Comparison of ENCODE assay signal across 23 cellular contexts in the genomic region with DNA sequence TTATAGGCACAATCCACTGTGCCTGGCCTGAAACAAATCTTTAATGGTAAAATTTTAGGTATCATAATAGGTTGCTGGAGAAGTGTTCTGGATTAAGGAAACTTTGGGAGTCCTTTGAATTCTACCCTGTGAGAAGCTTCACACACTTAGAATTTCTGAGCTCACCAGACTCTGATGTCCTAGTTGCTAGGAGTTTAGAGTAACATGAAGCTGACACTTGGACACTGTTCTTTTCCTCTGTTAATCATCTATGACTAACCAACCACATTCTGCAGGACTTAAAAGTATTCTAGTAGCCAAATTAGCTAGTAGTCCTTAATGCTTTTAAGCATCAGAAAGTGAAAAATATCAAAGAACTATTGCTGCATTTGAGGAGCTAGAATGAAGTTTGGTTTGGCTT. TPM values are rescaled to one million over a fixed set of nuclear protein-coding genes. Genes with fewer than 3 reads are reported as not detected.
A peak's percentile ranks its signal among the peaks of the same experiment; 100 is the strongest.
DNase-seq lines count a peak whose midpoint lies in the region; ATAC-seq and TF ChIP-seq lines count a peak whose summit lies in the region.
"Had no signal": no experiment of that assay in that cellular context is flagged by ENCODE, and none has a peak within 500 bp of the region (broad histone marks: within the 10 kb centered on the region; RNA-seq: fewer than 3 reads in every experiment).

No MANE protein-coding gene starts in this region.

- no peaks in the 10 kb centered on the region for H3K9me2 ChIP-seq in PC-9 (ENCODE audit: insufficient read depth)

- H3K4me1 ChIP-seq in PC-9 (replicated peaks; ENCODE audit: insufficient read depth): no peaks in the 10 kb centered on the region
- H3K4me1 ChIP-seq: heart left ventricle, right atrium auricular region, upper lobe of left lung had no signal

- H3K4me3 ChIP-seq in cardiac fibroblast (replicated peaks in 1 of 2; ENCODE audit: low read depth in 2 of 2, low read length in 2 of 2): no peak overlapping the region
- no peak overlapping the region for H3K4me3 ChIP-seq in PC-9
- H3K4me3 ChIP-seq: body of pancreas, heart left ventricle, right atrium auricular region, upper lobe of left lung had no signal

- CTCF ChIA-PET in T-cell (lab: Charles Lee): interaction anchor here in 1 of 2 donors (1.1 kb wide), 1 partner anchor 15 kb away, joined by 6 read pairs; no protein-coding TSS in a partner anchor
- CTCF ChIA-PET in PC-9 (lab: Charles Lee): interaction anchor here (1.0 kb wide), 1 partner anchor 16 kb away, joined by 6 read pairs; no protein-coding TSS in a partner anchor

- H3K4me3 Mint-ChIP-seq in HFFc6 (peak overlapping the region; percentile 71), T-cell (no peak overlapping the region)
- H3K4me3 Mint-ChIP-seq: activated B cell treated with CpG ODN at 0.5 μM for 24 hours; activated CD8-positive, alpha-beta memory T cell treated with anti-CD3 and anti-CD28 coated beads, Interleukin-2, amount 10 ng/mL, durations not matched to agents 7 days and 5 days; IgD-negative memory B cell; naive B cell; stimulated activated effector memory CD8-positive, alpha-beta T cell treated with anti-CD3 and anti-CD28 coated beads, Interleukin-12 subunit alpha, Interleukin-12 subunit beta, amount 100 ng/mL, for 72 hours had no signal

- H3K36me3 Mint-ChIP-seq in HFFc6 (ENCODE audit: low read depth): no peaks in the 10 kb centered on the region
- no peaks in the 10 kb centered on the region for H3K36me3 Mint-ChIP-seq in T-cell
- H3K36me3 Mint-ChIP-seq: activated CD8-positive, alpha-beta memory T cell treated with anti-CD3 and anti-CD28 coated beads, Interleukin-2, amount 10 ng/mL, durations not matched to agents 7 days and 5 days; naive B cell; stimulated activated effector memory CD8-positive, alpha-beta T cell treated with anti-CD3 and anti-CD28 coated beads, Interleukin-12 subunit alpha, Interleukin-12 subunit beta, amount 100 ng/mL, for 72 hours had no signal

- H3F3A ChIP-seq in PC-9 (ENCODE audit: insufficient read depth, low read depth): no peaks in the 10 kb centered on the region

- no peaks in the 10 kb centered on the region for H4K20me1 ChIP-seq in PC-9 (ENCODE audit: insufficient read depth)

- BruUV-seq in PC-9 (replicated peaks; lab: Mats Ljungman, UMichigan): no TSS peak

- H3K27ac Mint-ChIP-seq in HFFc6 (peak overlapping the region; percentile 99), T-cell (no peak overlapping the region)
- H3K27ac Mint-ChIP-seq: activated B cell treated with CpG ODN at 0.5 μM for 24 hours; activated CD8-positive, alpha-beta memory T cell treated with anti-CD3 and anti-CD28 coated beads, Interleukin-2, amount 10 ng/mL, durations not matched to agents 7 days and 5 days; IgD-negative memory B cell; naive B cell; stimulated activated effector memory CD8-positive, alpha-beta T cell treated with anti-CD3 and anti-CD28 coated beads, Interleukin-12 subunit alpha, Interleukin-12 subunit beta, amount 100 ng/mL, for 72 hours had no signal

- H3K36me3 ChIP-seq in PC-9 (ENCODE audit: low read depth): no peaks in the 10 kb centered on the region
- H3K36me3 ChIP-seq: heart left ventricle, right atrium auricular region, upper lobe of left lung had no signal

- TF ChIP-seq CTCF in HFFc6 (IDR thresholded peaks at IDR 0.05): no peak
- TF ChIP-seq CTCF in cardiac fibroblast (IDR thresholded peaks at IDR 0.05; ENCODE audit: low read depth, low read length): no peak
- no peak for TF ChIP-seq CTCF in PC-9 (conservative IDR thresholded peaks at IDR 0.05)

- H2AFZ ChIP-seq in PC-9: no peak overlapping the region

- POLR2A ChIA-PET in T-cell (lab: Charles Lee) (no interaction called here), PC-9 (lab: Charles Lee; ENCODE audit: unreplicated experiment) (no interaction called here)

- ATAC-seq in T-cell (replicated peaks in 1 of 4) (no peak), HG02763 (IDR thresholded peaks at IDR 0.05; ENCODE audit: unreplicated experiment) (no peak)
- ATAC-seq: activated CD8-positive, alpha-beta memory T cell treated with anti-CD3 and anti-CD28 coated beads, Interleukin-2, amount 10 ng/mL, durations not matched to agents 7 days and 5 days; body of pancreas; left colon; stimulated activated effector memory CD8-positive, alpha-beta T cell treated with anti-CD3 and anti-CD28 coated beads, Interleukin-12 subunit alpha, Interleukin-12 subunit beta, amount 100 ng/mL, for 72 hours had no signal

- DNase-seq in A172 (ENCODE audit: low spot score) (peak; percentile 60), HFFc6 (peak; percentile 90), cardiac fibroblast (ENCODE audit: low read depth in 2 of 2) (peak; percentile 58 to 85), kidney tubule cell (ENCODE audit: low spot score) (peak; percentile 85), NCI-H146 (lab: John Stamatoyannopoulos, UW) (no peak), T-cell (no peak), PC-9 (no peak)
- DNase-seq: activated B cell treated with CpG ODN at 0.5 μM for 24 hours; activated CD8-positive, alpha-beta memory T cell treated with anti-CD3 and anti-CD28 coated beads, Interleukin-2, amount 10 ng/mL, durations not matched to agents 7 days and 5 days; activated gamma-delta T cell treated with Interleukin-2 at 50 U/mL for 16 hours; body of pancreas; effector CD8-positive, alpha-beta T cell; heart left ventricle; left colon; naive B cell; NCI-H1105; NCI-H345; upper lobe of left lung had no signal

- no peak overlapping the region for H3K4me2 ChIP-seq in PC-9

- intact Hi-C loops in PC-9 (cut with micrococcal nuclease; ENCODE audit: unreplicated experiment): no loop called here

- H3K27me3 Mint-ChIP-seq in HFFc6 (ENCODE audit: insufficient read depth): peaks cover 2% of the 10 kb centered on the region; the same call in 1 of the 2 replicates
- peaks cover 11 to 17% of the 10 kb centered on the region in 2 donors for H3K27me3 Mint-ChIP-seq in T-cell
- H3K27me3 Mint-ChIP-seq: IgD-negative memory B cell had no signal

- no peaks in the 10 kb centered on the region for H3K79me2 ChIP-seq in PC-9 (ENCODE audit: low read depth)

- no peaks in the 10 kb centered on the region for H3K27me3 ChIP-seq in PC-9 (ENCODE audit: insufficient read depth, low read depth)
- H3K27me3 ChIP-seq: body of pancreas, heart left ventricle, right atrium auricular region, upper lobe of left lung had no signal

- no peaks in the 10 kb centered on the region for H3K9me3 Mint-ChIP-seq in HFFc6
- H3K9me3 Mint-ChIP-seq in T-cell: no peaks in the 10 kb centered on the region
- H3K9me3 Mint-ChIP-seq: activated B cell treated with CpG ODN at 0.5 μM for 24 hours; naive B cell; stimulated activated effector memory CD8-positive, alpha-beta T cell treated with anti-CD3 and anti-CD28 coated beads, Interleukin-12 subunit alpha, Interleukin-12 subunit beta, amount 100 ng/mL, for 72 hours had no signal

- H3K9me3 ChIP-seq in PC-9 (ENCODE audit: insufficient read depth, low read depth): no peaks in the 10 kb centered on the region
- H3K9me3 ChIP-seq: body of pancreas, heart left ventricle, right atrium auricular region, upper lobe of left lung had no signal

- H3K4me1 Mint-ChIP-seq in HFFc6 (ENCODE audit: low read depth) (peaks cover 66% of the 10 kb centered on the region), T-cell (no peaks in the 10 kb centered on the region)
- H3K4me1 Mint-ChIP-seq: activated B cell treated with CpG ODN at 0.5 μM for 24 hours; activated CD8-positive, alpha-beta memory T cell treated with anti-CD3 and anti-CD28 coated beads, Interleukin-2, amount 10 ng/mL, durations not matched to agents 7 days and 5 days; IgD-negative memory B cell; naive B cell; stimulated activated effector memory CD8-positive, alpha-beta T cell treated with anti-CD3 and anti-CD28 coated beads, Interleukin-12 subunit alpha, Interleukin-12 subunit beta, amount 100 ng/mL, for 72 hours had no signal

- no peak overlapping the region for H3K27ac ChIP-seq in PC-9
- H3K27ac ChIP-seq: heart left ventricle, right atrium auricular region, upper lobe of left lung had no signal

RNA-seq across cellular contexts. Expression of a gene that starts 38.6 kb away (rescaled TPM):
- 287 and 293 TPM in 2 replicates for total RNA-seq in A172 (2014; rRNA removed; shearing (Covaris generic))
- total RNA-seq in HFFc6 (2021; fragmentation: NEBNext Ultra II Directional; extraction: Animal tissue kit (Norgen Biotek cat#: 25700)): 100 to 1,000 TPM; 464 to 821 (median 485) TPM
- total RNA-seq in T-cell: 1 to 10 TPM in 4 of 5 donors, not detected in 1; 1.9 to 2.4 (median 2.0) TPM
- 127 and 151 TPM in 2 replicates for total RNA-seq in PC-9 (2021)
- total RNA-seq: A673, activated B cell treated with CpG ODN at 0.5 μM for 24 hours had no signal

Comparison
In these comparisons a context has a peak if more than half of its experiments do, and no peak if none do; other contexts are left out.
1. DNase-seq: peak in A172 (single experiment), HFFc6 (single experiment), cardiac fibroblast (2 of 2) and kidney tubule cell (single experiment); none in NCI-H146 (single experiment), T-cell (0 of 34) and PC-9 (0 of 2).
2. RNA of a gene that starts 38.6 kb away (total RNA-seq): 464 to 821 TPM in HFFc6, 287 to 293 TPM in A172 and 127 to 151 TPM in PC-9; 1.9 to 2.4 TPM in T-cell; every median in the first group is over 10 times any median in the second.